In the genomic region with DNA sequence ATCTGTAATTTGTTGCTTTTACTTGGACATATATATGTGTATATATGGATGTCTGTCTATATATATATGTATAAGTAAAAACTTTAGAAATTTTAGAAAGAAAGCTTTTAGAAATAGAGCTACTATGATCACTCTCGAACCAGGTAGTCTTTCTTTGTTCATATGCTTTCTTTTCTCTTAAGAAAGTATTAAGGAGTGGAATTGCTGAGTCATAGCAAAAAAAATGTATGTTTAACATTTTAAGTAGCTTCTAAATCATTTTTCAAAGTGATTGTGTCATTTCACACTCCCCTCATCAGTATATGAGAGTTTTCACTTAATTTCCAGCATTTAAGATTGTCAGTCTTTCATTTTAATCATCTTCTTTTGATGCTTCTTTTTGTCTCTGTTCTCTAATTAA, we compare ENCODE assay signal across 20 cellular contexts.
"Had no signal": no experiment of that assay in that cellular context is flagged by ENCODE, and none has a peak within 500 bp of the region (broad histone marks: within the 10 kb centered on the region; RNA-seq: fewer than 3 reads in every experiment).

No MANE protein-coding gene starts in this region.

- H3K4me1 ChIP-seq: suprapubic skin, transverse colon, uterus had no signal

- H3K9me3 Mint-ChIP-seq: activated naive CD8-positive, alpha-beta T cell treated with anti-CD3 and anti-CD28 coated beads for 36 hours; nephron; stimulated activated naive CD8-positive, alpha-beta T cell treated with anti-CD3 and anti-CD28 coated beads, Interleukin-15, amount 100 ng/mL, for 72 hours had no signal

- DNase-seq: activated CD4-positive, alpha-beta memory T cell treated with anti-CD3 and anti-CD28 coated beads for 36 hours; activated CD4-positive, alpha-beta T cell treated with anti-CD3 and anti-CD28 coated beads for 36 hours; activated naive CD8-positive, alpha-beta T cell treated with anti-CD3 and anti-CD28 coated beads for 36 hours; activated T-cell treated with anti-CD3 and anti-CD28 coated beads for 4 hours; brain microvascular endothelial cell; central memory CD4-positive, alpha-beta T cell; dorsolateral prefrontal cortex; hypothalamus; kidney; midbrain; right cardiac atrium; stimulated activated naive CD8-positive, alpha-beta T cell treated with anti-CD3 and anti-CD28 coated beads, Interleukin-15, amount 100 ng/mL, for 72 hours; transverse colon; uterus had no signal

- H3K27ac Mint-ChIP-seq: activated CD4-positive, alpha-beta memory T cell treated with anti-CD3 and anti-CD28 coated beads for 36 hours; activated CD4-positive, alpha-beta T cell treated with anti-CD3 and anti-CD28 coated beads for 36 hours; activated naive CD8-positive, alpha-beta T cell treated with anti-CD3 and anti-CD28 coated beads for 36 hours; nephron; stimulated activated naive CD8-positive, alpha-beta T cell treated with anti-CD3 and anti-CD28 coated beads, Interleukin-15, amount 100 ng/mL, for 72 hours had no signal

- FAIRE-seq: colon had no signal

- H3K36me3 Mint-ChIP-seq: activated CD4-positive, alpha-beta memory T cell treated with anti-CD3 and anti-CD28 coated beads for 36 hours; activated naive CD8-positive, alpha-beta T cell treated with anti-CD3 and anti-CD28 coated beads for 36 hours had no signal

- H3K9me3 ChIP-seq: suprapubic skin, transverse colon, uterus had no signal

- H3K4me3 Mint-ChIP-seq: activated CD4-positive, alpha-beta memory T cell treated with anti-CD3 and anti-CD28 coated beads for 36 hours; activated CD4-positive, alpha-beta T cell treated with anti-CD3 and anti-CD28 coated beads for 36 hours; activated naive CD8-positive, alpha-beta T cell treated with anti-CD3 and anti-CD28 coated beads for 36 hours; nephron; stimulated activated naive CD8-positive, alpha-beta T cell treated with anti-CD3 and anti-CD28 coated beads, Interleukin-15, amount 100 ng/mL, for 72 hours had no signal

- H3K36me3 ChIP-seq: brain microvascular endothelial cell, suprapubic skin, transverse colon, uterus had no signal

- H3K4me1 Mint-ChIP-seq: activated CD4-positive, alpha-beta T cell treated with anti-CD3 and anti-CD28 coated beads for 36 hours; activated naive CD8-positive, alpha-beta T cell treated with anti-CD3 and anti-CD28 coated beads for 36 hours; nephron; stimulated activated naive CD8-positive, alpha-beta T cell treated with anti-CD3 and anti-CD28 coated beads, Interleukin-15, amount 100 ng/mL, for 72 hours had no signal

- H3K27ac ChIP-seq: brain microvascular endothelial cell, dorsolateral prefrontal cortex, skin epidermis, suprapubic skin, transverse colon, uterus had no signal

- H3K27me3 ChIP-seq: brain microvascular endothelial cell, dorsolateral prefrontal cortex, suprapubic skin, transverse colon, uterus had no signal

- ATAC-seq: activated CD4-positive, alpha-beta T cell treated with anti-CD3 and anti-CD28 coated beads for 36 hours; left lobe of liver; right cardiac atrium; stimulated activated naive CD8-positive, alpha-beta T cell treated with anti-CD3 and anti-CD28 coated beads, Interleukin-15, amount 100 ng/mL, for 72 hours had no signal

- H3K4me3 ChIP-seq: dorsolateral prefrontal cortex, lung, skin epidermis, suprapubic skin, transverse colon, uterus had no signal
